In the genomic region with DNA sequence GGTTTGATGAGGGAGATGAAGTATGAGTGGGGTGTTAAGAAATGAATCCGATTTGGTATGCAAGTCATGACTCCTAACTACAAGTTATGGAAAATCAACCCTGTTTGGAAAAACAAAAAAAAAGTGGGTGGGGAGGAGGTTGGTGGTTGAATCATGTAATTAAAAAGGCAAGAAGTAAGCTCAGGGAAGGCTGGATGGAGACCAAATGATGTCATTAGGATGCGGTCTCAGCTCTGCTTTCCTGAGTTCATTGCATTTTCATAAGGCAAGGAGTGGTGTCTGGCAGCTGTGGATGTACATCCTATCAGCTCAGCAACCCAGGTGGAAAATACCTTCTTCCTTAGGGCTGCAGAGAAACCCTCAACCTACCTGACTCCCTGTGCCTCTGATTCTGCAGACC, we compare ENCODE assay signal across 1 cellular context.
A peak's percentile ranks its signal among the peaks of the same experiment; 100 is the strongest.
TF ChIP-seq lines count a peak whose summit lies in the region.

No MANE protein-coding gene starts in this region.

TF ChIP-seq in HEK293, 187 proteins besides CTCF, POLR2A, EP300 and RAD21 (continued from another document and continues in another):
- TF ChIP-seq ZNF549 (tag by site-specific recombination; IDR thresholded peaks at IDR 0.05) (no peak), ZFHX2 (tag by site-specific recombination; conservative IDR thresholded peaks at IDR 0.05) (peak; percentile 31; the same call in 1 of the 2 replicates), TCF7L2 (IDR thresholded peaks at IDR 0.05; ENCODE audit: borderline replicate concordance, low read depth, low read length) (no peak), ZNF112 (tag by site-specific recombination; IDR thresholded peaks at IDR 0.05) (no peak), ZNF416 (tag by site-specific recombination; IDR thresholded peaks at IDR 0.05) (no peak), IKZF3 (tag by site-specific recombination; IDR thresholded peaks at IDR 0.05) (no peak), ZNF561 (tag by site-specific recombination; IDR thresholded peaks at IDR 0.05; ENCODE audit: borderline replicate concordance) (no peak), ZFP41 (tag by site-specific recombination; IDR thresholded peaks at IDR 0.05; ENCODE audit: borderline replicate concordance) (no peak), OVOL3 (tag by site-specific recombination; IDR thresholded peaks at IDR 0.05) (no peak), ZNF174 (tag by site-specific recombination; IDR thresholded peaks at IDR 0.05) (no peak), ZBTB48 (tag by site-specific recombination; IDR thresholded peaks at IDR 0.05) (no peak), ZNF157 (tag by site-specific recombination; IDR thresholded peaks at IDR 0.05) (no peak), ZNF596 (tag by site-specific recombination; IDR thresholded peaks at IDR 0.05) (no peak), ZNF510 (tag by site-specific recombination; IDR thresholded peaks at IDR 0.05; ENCODE audit: insufficient replicate concordance) (no peak), ZEB2 (tag by site-specific recombination; IDR thresholded peaks at IDR 0.05) (no peak), ZXDB (tag by site-specific recombination; IDR thresholded peaks at IDR 0.05) (no peak), ZNF354C (tag by site-specific recombination; IDR thresholded peaks at IDR 0.05; ENCODE audit: borderline replicate concordance, low read depth) (no peak), ZNF707 (tag by site-specific recombination; IDR thresholded peaks at IDR 0.05) (no peak), ZNF558 (tag by site-specific recombination; IDR thresholded peaks at IDR 0.05) (no peak), ZNF529 (tag by site-specific recombination; IDR thresholded peaks at IDR 0.05; ENCODE audit: insufficient replicate concordance) (no peak), ZNF23 (tag by site-specific recombination; IDR thresholded peaks at IDR 0.05; ENCODE audit: borderline replicate concordance) (no peak), ZNF677 (tag by site-specific recombination; IDR thresholded peaks at IDR 0.05) (0 out of 2 replicates have a peak, but pooled peaks have one; percentile 64), ZNF660 (tag by site-specific recombination; IDR thresholded peaks at IDR 0.05) (no peak), HOXC10 (CRISPR knock-in tag; IDR thresholded peaks at IDR 0.05) (no peak), SP7 (tag by site-specific recombination; IDR thresholded peaks at IDR 0.05) (peak; percentile 87), ZNF76 (tag by site-specific recombination; IDR thresholded peaks at IDR 0.05; ENCODE audit: borderline replicate concordance, low read depth) (no peak), ZNF350 (tag by site-specific recombination; IDR thresholded peaks at IDR 0.05) (no peak), ZNF394 (tag by site-specific recombination; IDR thresholded peaks at IDR 0.05; ENCODE audit: borderline replicate concordance) (no peak), ZNF571 (tag by site-specific recombination; IDR thresholded peaks at IDR 0.05) (no peak), GLIS1 (tag by site-specific recombination; IDR thresholded peaks at IDR 0.05) (no peak), ZNF404 (tag by site-specific recombination; IDR thresholded peaks at IDR 0.05) (no peak), MYNN (tag by site-specific recombination; IDR thresholded peaks at IDR 0.05; ENCODE audit: borderline replicate concordance) (0 out of 2 replicates have a peak, but pooled peaks have one; percentile 9), ZNF324 (tag by site-specific recombination; IDR thresholded peaks at IDR 0.05) (no peak)
- TF ChIP-seq, protein P1, sequence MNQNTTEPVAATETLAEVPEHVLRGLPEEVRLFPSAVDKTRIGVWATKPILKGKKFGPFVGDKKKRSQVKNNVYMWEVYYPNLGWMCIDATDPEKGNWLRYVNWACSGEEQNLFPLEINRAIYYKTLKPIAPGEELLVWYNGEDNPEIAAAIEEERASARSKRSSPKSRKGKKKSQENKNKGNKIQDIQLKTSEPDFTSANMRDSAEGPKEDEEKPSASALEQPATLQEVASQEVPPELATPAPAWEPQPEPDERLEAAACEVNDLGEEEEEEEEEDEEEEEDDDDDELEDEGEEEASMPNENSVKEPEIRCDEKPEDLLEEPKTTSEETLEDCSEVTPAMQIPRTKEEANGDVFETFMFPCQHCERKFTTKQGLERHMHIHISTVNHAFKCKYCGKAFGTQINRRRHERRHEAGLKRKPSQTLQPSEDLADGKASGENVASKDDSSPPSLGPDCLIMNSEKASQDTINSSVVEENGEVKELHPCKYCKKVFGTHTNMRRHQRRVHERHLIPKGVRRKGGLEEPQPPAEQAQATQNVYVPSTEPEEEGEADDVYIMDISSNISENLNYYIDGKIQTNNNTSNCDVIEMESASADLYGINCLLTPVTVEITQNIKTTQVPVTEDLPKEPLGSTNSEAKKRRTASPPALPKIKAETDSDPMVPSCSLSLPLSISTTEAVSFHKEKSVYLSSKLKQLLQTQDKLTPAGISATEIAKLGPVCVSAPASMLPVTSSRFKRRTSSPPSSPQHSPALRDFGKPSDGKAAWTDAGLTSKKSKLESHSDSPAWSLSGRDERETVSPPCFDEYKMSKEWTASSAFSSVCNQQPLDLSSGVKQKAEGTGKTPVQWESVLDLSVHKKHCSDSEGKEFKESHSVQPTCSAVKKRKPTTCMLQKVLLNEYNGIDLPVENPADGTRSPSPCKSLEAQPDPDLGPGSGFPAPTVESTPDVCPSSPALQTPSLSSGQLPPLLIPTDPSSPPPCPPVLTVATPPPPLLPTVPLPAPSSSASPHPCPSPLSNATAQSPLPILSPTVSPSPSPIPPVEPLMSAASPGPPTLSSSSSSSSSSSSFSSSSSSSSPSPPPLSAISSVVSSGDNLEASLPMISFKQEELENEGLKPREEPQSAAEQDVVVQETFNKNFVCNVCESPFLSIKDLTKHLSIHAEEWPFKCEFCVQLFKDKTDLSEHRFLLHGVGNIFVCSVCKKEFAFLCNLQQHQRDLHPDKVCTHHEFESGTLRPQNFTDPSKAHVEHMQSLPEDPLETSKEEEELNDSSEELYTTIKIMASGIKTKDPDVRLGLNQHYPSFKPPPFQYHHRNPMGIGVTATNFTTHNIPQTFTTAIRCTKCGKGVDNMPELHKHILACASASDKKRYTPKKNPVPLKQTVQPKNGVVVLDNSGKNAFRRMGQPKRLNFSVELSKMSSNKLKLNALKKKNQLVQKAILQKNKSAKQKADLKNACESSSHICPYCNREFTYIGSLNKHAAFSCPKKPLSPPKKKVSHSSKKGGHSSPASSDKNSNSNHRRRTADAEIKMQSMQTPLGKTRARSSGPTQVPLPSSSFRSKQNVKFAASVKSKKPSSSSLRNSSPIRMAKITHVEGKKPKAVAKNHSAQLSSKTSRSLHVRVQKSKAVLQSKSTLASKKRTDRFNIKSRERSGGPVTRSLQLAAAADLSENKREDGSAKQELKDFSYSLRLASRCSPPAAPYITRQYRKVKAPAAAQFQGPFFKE (tag by site-specific recombination; IDR thresholded peaks at IDR 0.05; ENCODE audit: borderline replicate concordance): no peak
- TF ChIP-seq, protein P2, sequence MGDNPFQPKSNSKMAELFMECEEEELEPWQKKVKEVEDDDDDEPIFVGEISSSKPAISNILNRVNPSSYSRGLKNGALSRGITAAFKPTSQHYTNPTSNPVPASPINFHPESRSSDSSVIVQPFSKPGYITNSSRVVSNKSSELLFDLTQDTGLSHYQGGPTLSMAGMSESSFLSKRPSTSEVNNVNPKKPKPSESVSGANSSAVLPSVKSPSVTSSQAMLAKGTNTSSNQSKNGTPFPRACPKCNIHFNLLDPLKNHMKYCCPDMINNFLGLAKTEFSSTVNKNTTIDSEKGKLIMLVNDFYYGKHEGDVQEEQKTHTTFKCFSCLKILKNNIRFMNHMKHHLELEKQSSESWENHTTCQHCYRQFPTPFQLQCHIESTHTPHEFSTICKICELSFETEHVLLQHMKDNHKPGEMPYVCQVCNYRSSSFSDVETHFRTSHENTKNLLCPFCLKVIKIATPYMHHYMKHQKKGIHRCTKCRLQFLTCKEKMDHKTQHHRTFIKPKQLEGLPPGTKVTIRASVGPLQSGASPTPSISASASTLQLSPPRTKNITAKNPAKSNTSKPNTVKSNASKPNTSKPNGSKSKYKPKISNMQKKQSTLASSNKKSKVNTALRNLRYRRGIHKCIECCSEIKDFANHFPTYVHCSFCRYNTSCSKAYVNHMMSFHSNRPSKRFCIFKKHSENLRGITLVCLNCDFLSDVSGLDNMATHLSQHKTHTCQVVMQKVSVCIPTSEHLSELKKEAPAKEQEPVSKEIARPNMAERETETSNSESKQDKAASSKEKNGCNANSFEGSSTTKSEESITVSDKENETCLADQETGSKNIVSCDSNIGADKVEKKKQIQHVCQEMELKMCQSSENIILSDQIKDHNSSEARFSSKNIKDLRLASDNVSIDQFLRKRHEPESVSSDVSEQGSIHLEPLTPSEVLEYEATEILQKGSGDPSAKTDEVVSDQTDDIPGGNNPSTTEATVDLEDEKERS (tag by site-specific recombination; IDR thresholded peaks at IDR 0.05): no peak
- TF ChIP-seq, protein P3, sequence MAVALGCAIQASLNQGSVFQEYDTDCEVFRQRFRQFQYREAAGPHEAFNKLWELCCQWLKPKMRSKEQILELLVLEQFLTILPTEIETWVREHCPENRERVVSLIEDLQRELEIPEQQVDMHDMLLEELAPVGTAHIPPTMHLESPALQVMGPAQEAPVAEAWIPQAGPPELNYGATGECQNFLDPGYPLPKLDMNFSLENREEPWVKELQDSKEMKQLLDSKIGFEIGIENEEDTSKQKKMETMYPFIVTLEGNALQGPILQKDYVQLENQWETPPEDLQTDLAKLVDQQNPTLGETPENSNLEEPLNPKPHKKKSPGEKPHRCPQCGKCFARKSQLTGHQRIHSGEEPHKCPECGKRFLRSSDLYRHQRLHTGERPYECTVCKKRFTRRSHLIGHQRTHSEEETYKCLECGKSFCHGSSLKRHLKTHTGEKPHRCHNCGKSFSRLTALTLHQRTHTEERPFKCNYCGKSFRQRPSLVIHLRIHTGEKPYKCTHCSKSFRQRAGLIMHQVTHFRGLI (tag by site-specific recombination; IDR thresholded peaks at IDR 0.05): no peak
- TF ChIP-seq, protein P4, sequence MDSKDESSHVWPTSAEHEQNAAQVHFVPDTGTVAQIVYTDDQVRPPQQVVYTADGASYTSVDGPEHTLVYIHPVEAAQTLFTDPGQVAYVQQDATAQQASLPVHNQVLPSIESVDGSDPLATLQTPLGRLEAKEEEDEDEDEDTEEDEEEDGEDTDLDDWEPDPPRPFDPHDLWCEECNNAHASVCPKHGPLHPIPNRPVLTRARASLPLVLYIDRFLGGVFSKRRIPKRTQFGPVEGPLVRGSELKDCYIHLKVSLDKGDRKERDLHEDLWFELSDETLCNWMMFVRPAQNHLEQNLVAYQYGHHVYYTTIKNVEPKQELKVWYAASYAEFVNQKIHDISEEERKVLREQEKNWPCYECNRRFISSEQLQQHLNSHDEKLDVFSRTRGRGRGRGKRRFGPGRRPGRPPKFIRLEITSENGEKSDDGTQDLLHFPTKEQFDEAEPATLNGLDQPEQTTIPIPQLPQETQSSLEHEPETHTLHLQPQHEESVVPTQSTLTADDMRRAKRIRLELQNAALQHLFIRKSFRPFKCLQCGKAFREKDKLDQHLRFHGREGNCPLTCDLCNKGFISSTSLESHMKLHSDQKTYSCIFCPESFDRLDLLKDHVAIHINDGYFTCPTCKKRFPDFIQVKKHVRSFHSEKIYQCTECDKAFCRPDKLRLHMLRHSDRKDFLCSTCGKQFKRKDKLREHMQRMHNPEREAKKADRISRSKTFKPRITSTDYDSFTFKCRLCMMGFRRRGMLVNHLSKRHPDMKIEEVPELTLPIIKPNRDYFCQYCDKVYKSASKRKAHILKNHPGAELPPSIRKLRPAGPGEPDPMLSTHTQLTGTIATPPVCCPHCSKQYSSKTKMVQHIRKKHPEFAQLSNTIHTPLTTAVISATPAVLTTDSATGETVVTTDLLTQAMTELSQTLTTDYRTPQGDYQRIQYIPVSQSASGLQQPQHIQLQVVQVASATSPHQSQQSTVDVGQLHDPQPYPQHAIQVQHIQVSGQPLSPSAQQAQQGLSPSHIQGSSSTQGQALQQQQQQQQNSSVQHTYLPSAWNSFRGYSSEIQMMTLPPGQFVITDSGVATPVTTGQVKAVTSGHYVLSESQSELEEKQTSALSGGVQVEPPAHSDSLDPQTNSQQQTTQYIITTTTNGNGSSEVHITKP (tag by site-specific recombination; IDR thresholded peaks at IDR 0.05): no peak
- TF ChIP-seq, protein P5, sequence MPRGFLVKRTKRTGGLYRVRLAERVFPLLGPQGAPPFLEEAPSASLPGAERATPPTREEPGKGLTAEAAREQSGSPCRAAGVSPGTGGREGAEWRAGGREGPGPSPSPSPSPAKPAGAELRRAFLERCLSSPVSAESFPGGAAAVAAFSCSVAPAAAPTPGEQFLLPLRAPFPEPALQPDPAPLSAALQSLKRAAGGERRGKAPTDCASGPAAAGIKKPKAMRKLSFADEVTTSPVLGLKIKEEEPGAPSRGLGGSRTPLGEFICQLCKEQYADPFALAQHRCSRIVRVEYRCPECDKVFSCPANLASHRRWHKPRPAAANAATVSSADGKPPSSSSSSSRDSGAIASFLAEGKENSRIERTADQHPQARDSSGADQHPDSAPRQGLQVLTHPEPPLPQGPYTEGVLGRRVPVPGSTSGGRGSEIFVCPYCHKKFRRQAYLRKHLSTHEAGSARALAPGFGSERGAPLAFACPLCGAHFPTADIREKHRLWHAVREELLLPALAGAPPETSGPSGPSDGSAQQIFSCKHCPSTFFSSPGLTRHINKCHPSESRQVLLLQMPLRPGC (tag by site-specific recombination; IDR thresholded peaks at IDR 0.05): no peak
- TF ChIP-seq, protein P6, sequence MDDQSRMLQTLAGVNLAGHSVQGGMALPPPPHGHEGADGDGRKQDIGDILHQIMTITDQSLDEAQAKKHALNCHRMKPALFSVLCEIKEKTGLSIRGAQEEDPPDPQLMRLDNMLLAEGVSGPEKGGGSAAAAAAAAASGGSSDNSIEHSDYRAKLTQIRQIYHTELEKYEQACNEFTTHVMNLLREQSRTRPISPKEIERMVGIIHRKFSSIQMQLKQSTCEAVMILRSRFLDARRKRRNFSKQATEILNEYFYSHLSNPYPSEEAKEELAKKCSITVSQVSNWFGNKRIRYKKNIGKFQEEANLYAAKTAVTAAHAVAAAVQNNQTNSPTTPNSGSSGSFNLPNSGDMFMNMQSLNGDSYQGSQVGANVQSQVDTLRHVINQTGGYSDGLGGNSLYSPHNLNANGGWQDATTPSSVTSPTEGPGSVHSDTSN (CRISPR knock-in tag; IDR thresholded peaks at IDR 0.05): no peak
- TF ChIP-seq, protein P7, sequence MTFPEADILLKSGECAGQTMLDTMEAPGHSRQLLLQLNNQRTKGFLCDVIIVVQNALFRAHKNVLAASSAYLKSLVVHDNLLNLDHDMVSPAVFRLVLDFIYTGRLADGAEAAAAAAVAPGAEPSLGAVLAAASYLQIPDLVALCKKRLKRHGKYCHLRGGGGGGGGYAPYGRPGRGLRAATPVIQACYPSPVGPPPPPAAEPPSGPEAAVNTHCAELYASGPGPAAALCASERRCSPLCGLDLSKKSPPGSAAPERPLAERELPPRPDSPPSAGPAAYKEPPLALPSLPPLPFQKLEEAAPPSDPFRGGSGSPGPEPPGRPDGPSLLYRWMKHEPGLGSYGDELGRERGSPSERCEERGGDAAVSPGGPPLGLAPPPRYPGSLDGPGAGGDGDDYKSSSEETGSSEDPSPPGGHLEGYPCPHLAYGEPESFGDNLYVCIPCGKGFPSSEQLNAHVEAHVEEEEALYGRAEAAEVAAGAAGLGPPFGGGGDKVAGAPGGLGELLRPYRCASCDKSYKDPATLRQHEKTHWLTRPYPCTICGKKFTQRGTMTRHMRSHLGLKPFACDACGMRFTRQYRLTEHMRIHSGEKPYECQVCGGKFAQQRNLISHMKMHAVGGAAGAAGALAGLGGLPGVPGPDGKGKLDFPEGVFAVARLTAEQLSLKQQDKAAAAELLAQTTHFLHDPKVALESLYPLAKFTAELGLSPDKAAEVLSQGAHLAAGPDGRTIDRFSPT (tag by site-specific recombination; IDR thresholded peaks at IDR 0.05): no peak
